ENCODE assay signal across 24 cellular contexts in the genomic region with DNA sequence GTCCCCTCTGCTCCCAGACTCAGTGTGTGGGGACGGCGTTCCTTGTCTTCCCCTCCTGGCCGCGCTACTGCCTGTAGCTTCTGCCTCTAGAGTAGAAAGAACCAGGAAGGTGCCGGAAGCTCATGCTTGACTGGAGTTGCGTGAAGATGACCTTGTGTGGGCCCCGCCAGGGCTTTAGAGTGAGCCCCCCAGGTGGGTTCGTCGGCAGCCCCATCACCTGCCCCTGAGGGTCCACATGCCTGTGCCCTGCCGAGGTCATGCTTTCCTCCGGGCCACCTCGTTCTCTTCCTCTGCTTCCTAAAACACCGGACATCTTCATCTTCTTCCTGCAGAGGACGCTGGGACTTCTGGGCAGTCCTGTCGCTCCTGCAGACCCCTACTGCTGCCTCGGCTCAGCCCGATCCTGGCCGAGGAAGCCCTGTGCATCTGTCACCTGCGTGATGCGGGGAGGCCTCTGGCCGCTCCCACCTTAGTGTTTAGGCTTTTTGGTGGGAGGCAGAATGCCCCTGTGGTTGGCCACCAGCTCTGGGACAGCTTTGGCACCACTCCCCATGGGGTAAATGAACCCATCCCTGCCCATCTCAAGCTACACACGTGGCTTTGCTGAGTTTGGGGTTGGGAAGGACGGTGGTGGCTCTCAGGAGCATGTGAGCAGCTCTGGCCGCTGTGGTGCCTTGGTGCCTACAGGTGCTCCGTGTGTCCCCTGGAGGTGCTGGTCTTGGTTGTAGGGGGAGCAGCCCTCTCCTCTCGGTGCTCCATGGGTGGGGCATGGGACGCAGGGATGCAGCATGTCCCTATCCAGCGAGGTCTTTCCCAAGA.
"Had no signal": no experiment of that assay in that cellular context is flagged by ENCODE, and none has a peak within 500 bp of the region (broad histone marks: within the 10 kb centered on the region; RNA-seq: fewer than 3 reads in every experiment).

No MANE protein-coding gene starts in this region.

- H3K4me3 ChIP-seq: SK-N-MC had no signal

- H3K9me3 Mint-ChIP-seq: activated T-helper 17 cell treated with anti-CD3 and anti-CD28 coated beads, Interleukin-2, amount 50 U/mL, for 72 hours; T-cell had no signal

- H3K4me1 Mint-ChIP-seq: activated naive CD8-positive, alpha-beta T cell treated with anti-CD3 and anti-CD28 coated beads for 36 hours had no signal

- H3K9ac ChIP-seq: KMS-11 had no signal

- ATAC-seq: activated T-helper 17 cell treated with anti-CD3 and anti-CD28 coated beads, Interleukin-2, amount 50 U/mL, for 72 hours; Panc1; Right ventricle myocardium inferior; T-cell had no signal

- H3K27me3 Mint-ChIP-seq: activated naive CD8-positive, alpha-beta T cell treated with anti-CD3 and anti-CD28 coated beads for 36 hours; activated T-helper 17 cell treated with anti-CD3 and anti-CD28 coated beads, Interleukin-2, amount 50 U/mL, for 72 hours; T-cell had no signal

- H3K27ac ChIP-seq: brain microvascular endothelial cell, KMS-11, SK-N-MC, VCaP had no signal

- H3K27me3 ChIP-seq: brain microvascular endothelial cell had no signal

- H3K4me3 Mint-ChIP-seq: activated naive CD4-positive, alpha-beta T cell treated with anti-CD3 and anti-CD28 coated beads for 36 hours; activated naive CD8-positive, alpha-beta T cell treated with anti-CD3 and anti-CD28 coated beads for 36 hours; activated T-helper 17 cell treated with anti-CD3 and anti-CD28 coated beads, Interleukin-2, amount 50 U/mL, for 72 hours; T-cell had no signal

- H3K36me3 ChIP-seq: brain microvascular endothelial cell had no signal

- H3K4me2 ChIP-seq: KMS-11 had no signal

- H3K27ac Mint-ChIP-seq: activated naive CD4-positive, alpha-beta T cell treated with anti-CD3 and anti-CD28 coated beads for 36 hours; activated naive CD8-positive, alpha-beta T cell treated with anti-CD3 and anti-CD28 coated beads for 36 hours; activated T-helper 17 cell treated with anti-CD3 and anti-CD28 coated beads, Interleukin-2, amount 50 U/mL, for 72 hours; T-cell had no signal

- DNase-seq: activated CD4-positive, CD25-positive, alpha-beta regulatory T cell; activated gamma-delta T cell; activated naive CD4-positive, alpha-beta T cell treated with anti-CD3 and anti-CD28 coated beads for 36 hours; activated naive CD8-positive, alpha-beta T cell treated with anti-CD3 and anti-CD28 coated beads for 36 hours; activated T-cell treated with anti-CD3 and anti-CD28 coated beads for 4 hours; brain microvascular endothelial cell; NCI-H1092 treated with DMSO at 0.1 percent for 48 hours; NCI-H1417 treated with DMSO at 0.1 percent for 48 hours; NCI-H1694; NCI-H2029; NCI-H2107; NCI-H2171 treated with DMSO at 0.1 percent for 48 hours; NCI-H226; NCI-H526; NCI-H774; OCI-M1; RPMI8226; T-cell had no signal
